Comparison of ENCODE assay signal across 8 cellular contexts in genomic region chr20:51800132-51800721, GRCh38. TPM values are rescaled to one million over a fixed set of nuclear protein-coding genes. Genes with fewer than 3 reads are reported as not detected.
DNase-seq lines count a peak whose midpoint lies in the region; ATAC-seq and TF ChIP-seq lines count a peak whose summit lies in the region.

No MANE protein-coding gene starts in this region.

- H3K4me3 Mint-ChIP-seq in activated naive CD8-positive, alpha-beta T cell treated with anti-CD3 and anti-CD28 coated beads for 36 hours = peak overlapping the region; percentile 25

- no peaks in the 10 kb centered on the region for H3K9me3 Mint-ChIP-seq in activated naive CD8-positive, alpha-beta T cell treated with anti-CD3 and anti-CD28 coated beads for 36 hours

- H3K9me3 ChIP-seq in HUES64 (ENCODE audit: insufficient read depth, low read depth, low read length) (no peaks in the 10 kb centered on the region), right cardiac atrium (ENCODE audit: control insufficient read depth, low read length) (no peaks in the 10 kb centered on the region), gastrocnemius medialis (no peaks in the 10 kb centered on the region)

- intact Hi-C loops in right cardiac atrium (cut with DNase I) (no loop called here), gastrocnemius medialis (cut with DNase I; ENCODE audit: low total_unique reads) (loop anchor here (10.0 kb wide), 1 partner anchor 285 kb away; no protein-coding TSS in a partner anchor)

- peak in 4 of 5 experiments; percentile 32 to 65 (median 54) for TF ChIP-seq CTCF in gastrocnemius medialis (IDR thresholded peaks at IDR 0.05 in 4 of 5, conservative IDR thresholded peaks at IDR 0.05 in 1 of 5)

- H3K4me3 ChIP-seq in HUES64 (ENCODE audit: low read length) (peak overlapping the region; percentile 76), right cardiac atrium (ENCODE audit: low read length) (peak overlapping the region; percentile 48), gastrocnemius medialis (peak overlapping the region; percentile 25 to 50 (median 34))

- WGBS in HUES64 = under 1% methylated on average over 31 of the region's 31 CpGs
- 1% methylated on average over 31 of the region's 31 CpGs for WGBS in right cardiac atrium

- peak overlapping the region; percentile 99 for H3K27ac ChIP-seq in HUES64 (ENCODE audit: low read depth, low read length)
- no peak overlapping the region for H3K27ac ChIP-seq in right cardiac atrium (ENCODE audit: low read length)
- no peak overlapping the region for H3K27ac ChIP-seq in gastrocnemius medialis

- ATAC-seq in right cardiac atrium = peak; percentile 48 to 68
- ATAC-seq in gastrocnemius medialis = no peak
- ATAC-seq in GM19023 (IDR thresholded peaks at IDR 0.05; ENCODE audit: unreplicated experiment) = no peak

- in situ Hi-C loops in gastrocnemius medialis (cut with MboI; ENCODE audit: low sequenced_read_pairs in 4 of 4) = no loop called here

- peaks cover 76% of the 10 kb centered on the region for H3K27me3 Mint-ChIP-seq in activated naive CD8-positive, alpha-beta T cell treated with anti-CD3 and anti-CD28 coated beads for 36 hours

- H3K27ac Mint-ChIP-seq in activated naive CD8-positive, alpha-beta T cell treated with anti-CD3 and anti-CD28 coated beads for 36 hours = no peak overlapping the region

- H3K4me1 Mint-ChIP-seq in activated naive CD8-positive, alpha-beta T cell treated with anti-CD3 and anti-CD28 coated beads for 36 hours = peaks cover 4% of the 10 kb centered on the region

- no peak for TF ChIP-seq POLR2A in gastrocnemius medialis (IDR thresholded peaks at IDR 0.05)

- no peaks in the 10 kb centered on the region for H3K36me3 Mint-ChIP-seq in activated naive CD8-positive, alpha-beta T cell treated with anti-CD3 and anti-CD28 coated beads for 36 hours

- H3K9ac ChIP-seq in HUES64 (ENCODE audit: low read depth, low read length) = peak overlapping the region; percentile 99

- H3K36me3 ChIP-seq in HUES64 (ENCODE audit: insufficient read depth, low read length) (peaks cover 18% of the 10 kb centered on the region), gastrocnemius medialis (no peaks in the 10 kb centered on the region)

- DNase-seq in COLO668 (lab: John Stamatoyannopoulos, UW; ENCODE audit: unreplicated experiment) (peak; percentile 62), SK-N-DZ (ENCODE audit: low spot score) (peak; percentile 67), right cardiac atrium (peak; percentile 41 to 80 (median 78)), gastrocnemius medialis (no peak), GF-D8 (lab: John Stamatoyannopoulos, UW) (no peak)
- peak; percentile 78 for DNase-seq in activated naive CD8-positive, alpha-beta T cell treated with anti-CD3 and anti-CD28 coated beads for 36 hours

- H3K27me3 ChIP-seq in HUES64 (ENCODE audit: insufficient read depth, low read length) (no peaks in the 10 kb centered on the region), right cardiac atrium (ENCODE audit: control insufficient read depth, insufficient read depth) (no peaks in the 10 kb centered on the region), gastrocnemius medialis (peaks cover 43 to 52% (median 47%) of the 10 kb centered on the region in 3 donors)

- H3K4me1 ChIP-seq in HUES64 (ENCODE audit: insufficient read depth, low read length) = peaks cover 44% of the 10 kb centered on the region
- H3K4me1 ChIP-seq in right cardiac atrium (ENCODE audit: control insufficient read depth, insufficient read depth, low read length) = no peaks in the 10 kb centered on the region
- peaks cover 9 to 14% of the 10 kb centered on the region in 2 donors for H3K4me1 ChIP-seq in gastrocnemius medialis

RNA-seq across cellular contexts. Expression of gene SALL4, which starts 2.1 kb away (rescaled TPM):
- 79.4 TPM for polyA plus RNA-seq in HUES64 (2013, experiment 1 of 2)
- 78.7 TPM for polyA plus RNA-seq in HUES64 (2013, experiment 2 of 2)
- polyA plus RNA-seq in SK-N-DZ (2014; cell fraction: cytosol; rRNA removed) = 2.9 and 3.3 TPM in 2 replicates
- 3.5 and 8.2 TPM in 2 replicates for polyA plus RNA-seq in SK-N-DZ (2014; cell fraction: nucleus; rRNA removed)
- total RNA-seq in activated naive CD8-positive, alpha-beta T cell treated with anti-CD3 and anti-CD28 coated beads for 36 hours = under 1 TPM; 0.43 to 0.66 TPM
- total RNA-seq in right cardiac atrium (not detected), gastrocnemius medialis (not detected)
- 0.09 TPM for polyA plus RNA-seq in right cardiac atrium

RNA-seq across cellular contexts. Expression of gene ATP9A, which starts 32.0 kb away (rescaled TPM):
- polyA plus RNA-seq in HUES64 (2013, experiment 1 of 2) = 3.9 TPM
- polyA plus RNA-seq in HUES64 (2013, experiment 2 of 2) = 5.2 TPM
- polyA plus RNA-seq in SK-N-DZ (2014; cell fraction: cytosol; rRNA removed) = 3.8 and 4.9 TPM in 2 replicates
- polyA plus RNA-seq in SK-N-DZ (2014; cell fraction: nucleus; rRNA removed) = 2.3 and 4.2 TPM in 2 replicates
- under 1 TPM; 0.18 to 0.21 TPM for total RNA-seq in activated naive CD8-positive, alpha-beta T cell treated with anti-CD3 and anti-CD28 coated beads for 36 hours
- total RNA-seq in right cardiac atrium = 10 to 100 TPM; 18.4 to 23.9 (median 19.9) TPM
- 6.2 TPM for polyA plus RNA-seq in right cardiac atrium
- total RNA-seq in gastrocnemius medialis = 10 to 100 TPM; 11.8 to 34.8 (median 20.8) TPM

Comparison
In these comparisons a context has a peak if more than half of its experiments do, and no peak if none do; other contexts are left out.
1. DNase-seq: peak in COLO668 (single experiment), SK-N-DZ (single experiment), activated naive CD8-positive, alpha-beta T cell treated with anti-CD3 and anti-CD28 coated beads for 36 hours (single experiment) and right cardiac atrium (3 of 3); none in gastrocnemius medialis (0 of 2) and GF-D8 (single experiment).
2. ATAC-seq: peak in right cardiac atrium (2 of 2); none in gastrocnemius medialis (0 of 2) and GM19023 (single experiment).
3. RNA of gene ATP9A, which starts 32.0 kb away (total RNA-seq): 11.8 to 34.8 TPM in gastrocnemius medialis and 18.4 to 23.9 TPM in right cardiac atrium; 0.18 to 0.21 TPM in activated naive CD8-positive, alpha-beta T cell treated with anti-CD3 and anti-CD28 coated beads for 36 hours; every median in the first group is over 10 times any median in the second.
4. Peak in every context shown above with its lines, with median percentiles within 50 percentile points of each other: H3K4me3 ChIP-seq.